8 cellular contexts compared by ENCODE assay signal in the genomic region with DNA sequence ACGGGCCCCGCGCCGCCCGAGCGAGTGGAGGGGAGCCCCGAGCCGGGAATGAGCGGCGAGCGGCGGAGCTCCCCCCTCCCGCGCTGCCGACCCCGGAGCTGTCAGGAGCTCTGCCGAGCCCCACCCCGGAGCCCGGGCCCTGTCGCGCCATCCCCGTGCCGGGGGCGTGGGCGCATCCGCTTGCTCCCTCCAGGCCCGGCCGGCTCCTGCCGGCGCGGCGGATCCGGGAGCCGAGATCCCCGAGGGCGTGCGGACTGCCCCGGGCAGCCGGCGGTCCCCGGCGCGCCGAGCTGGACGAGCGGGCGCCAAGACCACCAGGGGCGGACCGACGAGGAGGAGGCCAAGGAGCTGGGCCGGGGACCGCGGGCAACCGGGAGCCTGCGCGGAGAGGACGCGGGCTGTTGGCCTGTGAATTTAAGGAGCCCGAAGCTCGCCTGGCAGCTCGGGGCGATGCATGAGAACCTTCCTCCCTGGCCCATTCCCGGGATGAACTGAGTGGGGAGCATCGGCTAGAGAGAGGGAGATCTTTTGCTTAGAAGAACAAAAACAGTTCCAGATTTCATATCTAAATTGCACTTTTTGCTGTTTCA. TPM values are rescaled to one million over a fixed set of nuclear protein-coding genes. Genes with fewer than 3 reads are reported as not detected.
A peak's percentile ranks its signal among the peaks of the same experiment; 100 is the strongest.
DNase-seq lines count a peak whose midpoint lies in the region; ATAC-seq and TF ChIP-seq lines count a peak whose summit lies in the region.

No MANE protein-coding gene starts in this region.

- H3K9me3 ChIP-seq in BE2C (no peaks in the 10 kb centered on the region), lower lobe of right lung (no peaks in the 10 kb centered on the region), upper lobe of right lung (no peaks in the 10 kb centered on the region)

- H3K36me3 ChIP-seq in BE2C (no peaks in the 10 kb centered on the region), lower lobe of right lung (no peaks in the 10 kb centered on the region), upper lobe of right lung (no peaks in the 10 kb centered on the region)

- H3K4me1 ChIP-seq in BE2C = no peaks in the 10 kb centered on the region
- peaks cover 27% of the 10 kb centered on the region for H3K4me1 ChIP-seq in lower lobe of right lung
- peaks cover 25% of the 10 kb centered on the region for H3K4me1 ChIP-seq in upper lobe of right lung

- no peak for TF ChIP-seq CTCF in BE2C (IDR thresholded peaks at IDR 0.05; ENCODE audit: low read depth, low read length)
- no peak for TF ChIP-seq CTCF in lower lobe of right lung (IDR thresholded peaks at IDR 0.05)
- no peak for TF ChIP-seq CTCF in upper lobe of right lung (IDR thresholded peaks at IDR 0.05)

- H3K27me3 ChIP-seq in BE2C (peaks cover 92% of the 10 kb centered on the region), lower lobe of right lung (ENCODE audit: low read depth) (peaks cover 86% of the 10 kb centered on the region), upper lobe of right lung (peaks cover 52% of the 10 kb centered on the region)

- ATAC-seq in GM19395 (IDR thresholded peaks at IDR 0.05; ENCODE audit: unreplicated experiment) (peak; percentile 1), HG03521 (IDR thresholded peaks at IDR 0.05; ENCODE audit: unreplicated experiment) (peak; percentile 19), lower lobe of right lung (peak; percentile 9 to 31), upper lobe of right lung (peak; percentile 8)
- peak; percentile 35 for ATAC-seq in central memory CD8-positive, alpha-beta T cell (replicated peaks; ENCODE audit: extremely low read depth, poor library complexity, severe bottlenecking)

- H3K4me3 ChIP-seq in BE2C (ENCODE audit: low read depth, low read length) (no peak overlapping the region; the same call in 1 of the 2 replicates), lower lobe of right lung (peak overlapping the region; percentile 57), upper lobe of right lung (peak overlapping the region; percentile 48)

- intact Hi-C loops in lower lobe of right lung (cut with DNase I) = no loop called here
- intact Hi-C loops in upper lobe of right lung (cut with DNase I) = no loop called here

- DNase-seq in BE2C (peak; percentile 32), lower lobe of right lung (no peak), upper lobe of right lung (no peak), COLO829 (ENCODE audit: low spot score) (no peak), HPDE6-E6E7 (ENCODE audit: extremely low spot score) (no peak)
- no peak for DNase-seq in central memory CD8-positive, alpha-beta T cell (ENCODE audit: low spot score in 2 of 2)

- no peaks in the 10 kb centered on the region for H3K36me3 Mint-ChIP-seq in central memory CD8-positive, alpha-beta T cell (ENCODE audit: insufficient read depth)

- H3K9me3 Mint-ChIP-seq in central memory CD8-positive, alpha-beta T cell = no peaks in the 10 kb centered on the region

- H3K27ac ChIP-seq in lower lobe of right lung = no peak overlapping the region
- no peak overlapping the region for H3K27ac ChIP-seq in upper lobe of right lung

- peaks cover 97% of the 10 kb centered on the region for H3K27me3 Mint-ChIP-seq in central memory CD8-positive, alpha-beta T cell

- H3K4me3 Mint-ChIP-seq in central memory CD8-positive, alpha-beta T cell = peak overlapping the region; percentile 79

- peaks cover 9% of the 10 kb centered on the region for H3K4me1 Mint-ChIP-seq in central memory CD8-positive, alpha-beta T cell

- peak overlapping the region; percentile 53 for H3K27ac Mint-ChIP-seq in central memory CD8-positive, alpha-beta T cell (ENCODE audit: low read depth)

RNA-seq across cellular contexts. Expression of a gene that starts 2.0 kb away (rescaled TPM):
- polyA plus RNA-seq in BE2C (2012; ENCODE audit: insufficient read depth, insufficient read length, low read depth) = not detected
- total RNA-seq in lower lobe of right lung = 0.21 TPM
- 1.9 TPM for total RNA-seq in upper lobe of right lung
